In the genomic region with DNA sequence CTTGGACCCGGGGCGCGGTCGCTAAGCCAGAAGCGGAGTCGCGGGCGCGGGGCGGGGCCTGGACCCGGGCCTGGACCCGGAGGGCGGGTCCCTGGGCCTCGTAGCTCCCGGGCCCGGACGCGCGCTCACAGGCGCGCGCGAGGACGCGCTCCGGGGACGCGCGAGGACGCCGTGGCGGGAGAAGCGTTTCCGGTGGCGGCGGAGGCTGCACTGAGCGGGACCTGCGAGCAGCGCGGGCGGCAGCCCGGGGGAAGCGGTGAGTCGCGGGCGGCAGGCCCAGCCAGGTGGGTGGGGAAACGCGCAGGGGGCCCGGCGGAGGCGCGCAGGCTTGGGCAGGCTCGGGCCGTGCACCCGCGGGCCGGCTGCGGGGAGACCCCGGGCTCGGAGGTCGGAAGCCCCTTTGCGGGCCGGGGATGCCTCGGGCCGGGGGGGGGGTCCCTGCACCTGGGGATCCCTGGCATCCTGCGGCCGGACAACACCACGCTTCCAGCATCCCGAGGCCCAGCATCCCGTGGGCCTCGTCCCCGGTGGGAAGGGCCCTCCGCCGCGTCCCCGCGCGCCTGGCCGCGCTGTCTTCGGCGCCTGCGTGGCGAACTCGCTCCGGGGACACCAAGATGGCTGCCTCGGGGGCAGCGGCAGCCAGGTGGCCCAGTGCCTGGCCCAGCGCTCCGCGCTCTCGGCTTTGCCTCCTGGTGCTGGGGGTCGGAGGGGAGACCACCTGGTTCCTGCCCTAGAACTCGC, we compare ENCODE assay signal across 8 cellular contexts. TPM values are rescaled to one million over a fixed set of nuclear protein-coding genes. Genes with fewer than 3 reads are reported as not detected.
DNase-seq lines count a peak whose midpoint lies in the region; ATAC-seq and TF ChIP-seq lines count a peak whose summit lies in the region.

A gene with protein sequence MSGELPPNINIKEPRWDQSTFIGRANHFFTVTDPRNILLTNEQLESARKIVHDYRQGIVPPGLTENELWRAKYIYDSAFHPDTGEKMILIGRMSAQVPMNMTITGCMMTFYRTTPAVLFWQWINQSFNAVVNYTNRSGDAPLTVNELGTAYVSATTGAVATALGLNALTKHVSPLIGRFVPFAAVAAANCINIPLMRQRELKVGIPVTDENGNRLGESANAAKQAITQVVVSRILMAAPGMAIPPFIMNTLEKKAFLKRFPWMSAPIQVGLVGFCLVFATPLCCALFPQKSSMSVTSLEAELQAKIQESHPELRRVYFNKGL (plus strand): TSS at position 177 of the 741 bp plus-strand sequence. CDS start 13,544 bp downstream, outside the sequence.

- no peaks in the 10 kb centered on the region for H3K9me3 ChIP-seq in HUES6 (ENCODE audit: control insufficient read depth, insufficient read depth, low read depth, low read length)
- no peaks in the 10 kb centered on the region for H3K9me3 ChIP-seq in neural cell (ENCODE audit: low read length)
- H3K9me3 ChIP-seq in stomach: no peaks in the 10 kb centered on the region

- DNase-seq in DMS114 treated with DMSO at 0.1 percent for 48 hours (lab: John Stamatoyannopoulos, UW; ENCODE audit: unreplicated experiment) (peak; percentile 45), RPMI7951 (ENCODE audit: low read depth) (peak; percentile 69), fibroblast of the conjunctiva (ENCODE audit: low read depth) (peak; percentile 36), stomach (peak; percentile 82)
- peak; percentile 69 for DNase-seq in activated T-helper 9 cell treated with anti-CD3 and anti-CD28 coated beads, Interleukin-2, amount 50 U/mL, for 16 hours (ENCODE audit: low read depth)

- intact Hi-C loops in stomach (cut with DNase I; ENCODE audit: low total_unique reads): no loop called here

- H3K4me1 ChIP-seq in HUES6 (ENCODE audit: control insufficient read depth, insufficient read depth, low read length) (peaks cover 9% of the 10 kb centered on the region), stomach (peaks cover 7 to 43% (median 32%) of the 10 kb centered on the region in 4 donors)

- no peaks in the 10 kb centered on the region for H3F3A ChIP-seq in neural cell (ENCODE audit: insufficient read depth, low read length, poor library complexity, severe bottlenecking)

- H3K9me2 ChIP-seq in neural cell (ENCODE audit: insufficient read depth, low read length): no peaks in the 10 kb centered on the region

- TF ChIP-seq CTCF in neural cell (IDR thresholded peaks at IDR 0.05; ENCODE audit: poor library complexity, severe bottlenecking): no peak
- TF ChIP-seq CTCF in stomach (IDR thresholded peaks at IDR 0.05): no peak

- TF ChIP-seq EP300 in neural cell (conservative IDR thresholded peaks at IDR 0.05; ENCODE audit: poor library complexity, severe bottlenecking): no peak
- no peak for TF ChIP-seq EP300 in stomach (IDR thresholded peaks at IDR 0.05)

- WGBS in stomach, 5 donors: 0 to 2% (median 1%) methylated on average over 9 to 94 of the region's 94 CpGs

- H3K36me3 ChIP-seq in HUES6 (ENCODE audit: control insufficient read depth, insufficient read depth, low read length) (peaks cover 25% of the 10 kb centered on the region), neural cell (ENCODE audit: insufficient read depth, low read length) (peaks cover 6% of the 10 kb centered on the region), stomach (peaks cover 3 to 7% (median 4%) of the 10 kb centered on the region in 4 donors)

- H3K27ac ChIP-seq in HUES6 (ENCODE audit: low read depth, low read length) (peak within 1 kb of the TSS; percentile 79; the same call in 1 of the 2 replicates), neural cell (ENCODE audit: low read length) (peak within 1 kb of the TSS; percentile 64), stomach (peak within 1 kb of the TSS; percentile 74 to 85 (median 79))

- TF ChIP-seq POLR2A in stomach (IDR thresholded peaks at IDR 0.05): no peak

- H3K9ac ChIP-seq in HUES6 (ENCODE audit: low read length) (peak within 1 kb of the TSS; percentile 89), neural cell (ENCODE audit: low read length) (peak within 1 kb of the TSS; percentile 87)

- peak within 1 kb of the TSS; percentile 64 for H3K4me2 ChIP-seq in neural cell (ENCODE audit: low read length)

- peak within 1 kb of the TSS; percentile 67 for H2AFZ ChIP-seq in neural cell (ENCODE audit: low read depth, low read length)

- peak; percentile 93 for ATAC-seq in GM21381 (IDR thresholded peaks at IDR 0.05; ENCODE audit: unreplicated experiment)

- peak within 1 kb of the TSS; percentile 87 for H3K4me3 ChIP-seq in HUES6 (ENCODE audit: low read depth, low read length)
- peak within 1 kb of the TSS; percentile 83 for H3K4me3 ChIP-seq in neural cell (ENCODE audit: low read length)
- peak within 1 kb of the TSS; percentile 93 to 99 (median 96) for H3K4me3 ChIP-seq in stomach

- H3K27me3 ChIP-seq in HUES6 (ENCODE audit: control insufficient read depth, insufficient read depth, low read length) (peaks cover 20% of the 10 kb centered on the region), neural cell (ENCODE audit: insufficient read depth, low read depth, low read length) (no peaks in the 10 kb centered on the region), stomach (no peaks in the 10 kb centered on the region)

- peaks cover 46% of the 10 kb centered on the region for H3K79me2 ChIP-seq in neural cell (replicated peaks; ENCODE audit: insufficient read depth, low read length)

- TF ChIP-seq RAD21 in neural cell (conservative IDR thresholded peaks at IDR 0.05): no peak

- no peaks in the 10 kb centered on the region for H4K20me1 ChIP-seq in neural cell (ENCODE audit: insufficient read depth)

TF ChIP-seq in neural cell, 6 proteins besides CTCF, POLR2A, EP300 and RAD21:
- TF ChIP-seq MXI1 (conservative IDR thresholded peaks at IDR 0.05; ENCODE audit: poor library complexity, severe bottlenecking) (peak; percentile 81), REST (IDR thresholded peaks at IDR 0.05; ENCODE audit: borderline replicate concordance) (no peak), POLR2AphosphoS5 (IDR thresholded peaks at IDR 0.05) (peak; percentile 89), EZH2 (IDR thresholded peaks at IDR 0.05; ENCODE audit: borderline replicate concordance, insufficient read depth, low read length, poor library complexity, severe bottlenecking) (no peak), TAF1 (IDR thresholded peaks at IDR 0.05; ENCODE audit: low read depth) (peak; percentile 51), SMC3 (conservative IDR thresholded peaks at IDR 0.05; ENCODE audit: poor library complexity) (no peak)

RNA-seq across cellular contexts. Expression of the gene that starts here (rescaled TPM):
- 103 and 112 TPM in 2 replicates for total RNA-seq in RPMI7951 (2014; rRNA removed; shearing (Covaris generic))
- 109 and 137 TPM in 2 replicates for polyA plus RNA-seq in neural cell
- polyA minus RNA-seq in neural cell: 139 and 145 TPM in 2 replicates
- 10 to 100 TPM; 14.0 to 33.6 (median 20.3) TPM for total RNA-seq in stomach
- 1 to 10 TPM; 8.3 to 9.3 (median 9.2) TPM for polyA plus RNA-seq in stomach

Comparison
In these comparisons a context has a peak if more than half of its experiments do, and no peak if none do; other contexts are left out.
1. Peak in every context shown above with its lines: DNase-seq, ATAC-seq, H3K4me3 ChIP-seq and H3K27ac ChIP-seq.
2. RNA of the gene that starts here (polyA plus RNA-seq): 109 to 137 TPM in neural cell; 8.3 to 9.3 TPM in stomach; every median in the first group is over 10 times any median in the second.